ENCODE assay signal across 31 cellular contexts in genomic region chr5:31983851-31984250, GRCh38.
DNase-seq lines count a peak whose midpoint lies in the region; ATAC-seq and TF ChIP-seq lines count a peak whose summit lies in the region.
"Had no signal": no experiment of that assay in that cellular context is flagged by ENCODE, and none has a peak within 500 bp of the region (broad histone marks: within the 10 kb centered on the region; RNA-seq: fewer than 3 reads in every experiment).

No MANE protein-coding gene starts in this region.

- no peak overlapping the region for H2BK120ac ChIP-seq in mesenchymal stem cell (ENCODE audit: low read depth, low read length)

- TF ChIP-seq CTCF in left ventricle myocardium inferior (IDR thresholded peaks at IDR 0.05; ENCODE audit: borderline replicate concordance) (no peak), ascending aorta (IDR thresholded peaks at IDR 0.05) (no peak)

- H2AFZ ChIP-seq in mesenchymal stem cell (ENCODE audit: low read depth, low read length), result no peak overlapping the region

- no peak overlapping the region for H3K9ac ChIP-seq in mesenchymal stem cell (ENCODE audit: low read length)

- H3K18ac ChIP-seq in mesenchymal stem cell (ENCODE audit: low read depth in 1 of 2, low read length in 2 of 2), result no peak overlapping the region

- POLR2A ChIA-PET in naive thymus-derived CD8-positive, alpha-beta T cell (lab: Charles Lee), result no interaction called here

- H3K4me1 ChIP-seq in left ventricle myocardium inferior (peaks cover 54% of the 10 kb centered on the region), mesenchymal stem cell (ENCODE audit: control insufficient read depth, insufficient read depth, low read depth, low read length) (peaks cover 12% of the 10 kb centered on the region), ascending aorta (no peaks in the 10 kb centered on the region)
- H3K4me1 ChIP-seq: prostate gland, transverse colon had no signal

- no peak overlapping the region for H3K4ac ChIP-seq in mesenchymal stem cell (ENCODE audit: low read depth in 1 of 2, low read length in 2 of 2)

- H3K4me1 Mint-ChIP-seq in naive thymus-derived CD8-positive, alpha-beta T cell, result peaks cover 0 to 2% (median 0%) of the 10 kb centered on the region in 4 donors
- H3K4me1 Mint-ChIP-seq: activated naive CD8-positive, alpha-beta T cell treated with anti-CD3 and anti-CD28 coated beads, Interleukin-2, amount 10 ng/mL, durations not matched to agents 7 days and 5 days; B cell; CD8-positive, alpha-beta memory T cell; central memory CD8-positive, alpha-beta T cell; naive B cell had no signal

- no peak overlapping the region for H3K23ac ChIP-seq in mesenchymal stem cell (ENCODE audit: low read length in 2 of 2)

- no peak overlapping the region for H2BK12ac ChIP-seq in mesenchymal stem cell (ENCODE audit: low read length in 2 of 2)

- no peak overlapping the region for H2BK15ac ChIP-seq in mesenchymal stem cell (ENCODE audit: low read depth, poor library complexity, severe bottlenecking)

- no peak overlapping the region for H3K4me3 Mint-ChIP-seq in naive thymus-derived CD8-positive, alpha-beta T cell
- H3K4me3 Mint-ChIP-seq: activated naive CD8-positive, alpha-beta T cell treated with anti-CD3 and anti-CD28 coated beads, Interleukin-2, amount 10 ng/mL, durations not matched to agents 7 days and 5 days; B cell; CD8-positive, alpha-beta memory T cell; central memory CD8-positive, alpha-beta T cell; H9; naive B cell had no signal

- no peak overlapping the region for H4K91ac ChIP-seq in mesenchymal stem cell (ENCODE audit: low read length)

- H3K27ac ChIP-seq in left ventricle myocardium inferior (replicated peaks), result peak overlapping the region; percentile 11
- H3K27ac ChIP-seq in mesenchymal stem cell (ENCODE audit: low read length, poor library complexity, severe bottlenecking), result no peak overlapping the region
- no peak overlapping the region for H3K27ac ChIP-seq in ascending aorta
- H3K27ac ChIP-seq: prostate gland, sigmoid colon, transverse colon had no signal

- H3K36me3 ChIP-seq in left ventricle myocardium inferior (peaks cover 7% of the 10 kb centered on the region), mesenchymal stem cell (ENCODE audit: control insufficient read depth in 1 of 2, insufficient read depth in 2 of 2, low read depth in 1 of 2, low read length in 2 of 2) (no peaks in the 10 kb centered on the region), ascending aorta (peaks cover 0 to 3% of the 10 kb centered on the region in 2 donors)
- H3K36me3 ChIP-seq: prostate gland, sigmoid colon, transverse colon had no signal

- no peak overlapping the region for H3K4me2 ChIP-seq in mesenchymal stem cell (ENCODE audit: low read length, poor library complexity, severe bottlenecking)

- no peak overlapping the region for H3K27ac Mint-ChIP-seq in naive thymus-derived CD8-positive, alpha-beta T cell
- H3K27ac Mint-ChIP-seq: activated naive CD8-positive, alpha-beta T cell treated with anti-CD3 and anti-CD28 coated beads, Interleukin-2, amount 10 ng/mL, durations not matched to agents 7 days and 5 days; B cell; CD8-positive, alpha-beta memory T cell; naive B cell had no signal

- ATAC-seq in Right ventricle myocardium superior (ENCODE audit: poor library complexity) (no peak), HG02852 (IDR thresholded peaks at IDR 0.05; ENCODE audit: unreplicated experiment) (no peak)
- ATAC-seq in naive thymus-derived CD8-positive, alpha-beta T cell, result no peak

- H4K8ac ChIP-seq in mesenchymal stem cell (ENCODE audit: low read length), result no peak overlapping the region

- H3K9me3 Mint-ChIP-seq in naive thymus-derived CD8-positive, alpha-beta T cell, result peaks cover 0 to 13% (median 4%) of the 10 kb centered on the region in 9 donors
- H3K9me3 Mint-ChIP-seq: activated naive CD8-positive, alpha-beta T cell treated with anti-CD3 and anti-CD28 coated beads, Interleukin-2, amount 10 ng/mL, durations not matched to agents 7 days and 5 days; central memory CD8-positive, alpha-beta T cell had no signal

- 42% methylated on average over 4 of the region's 4 CpGs for WGBS in mesenchymal stem cell

- peaks cover 0 to 13% (median 10%) of the 10 kb centered on the region in 3 donors for H3K36me3 Mint-ChIP-seq in naive thymus-derived CD8-positive, alpha-beta T cell
- H3K36me3 Mint-ChIP-seq: activated naive CD8-positive, alpha-beta T cell treated with anti-CD3 and anti-CD28 coated beads, Interleukin-2, amount 10 ng/mL, durations not matched to agents 7 days and 5 days had no signal

- H3K79me1 ChIP-seq in mesenchymal stem cell (replicated peaks; ENCODE audit: low read length, poor library complexity, severe bottlenecking), result no peaks in the 10 kb centered on the region

- H3K4me3 ChIP-seq in left ventricle myocardium inferior, result no peak overlapping the region
- H3K4me3 ChIP-seq in mesenchymal stem cell (ENCODE audit: insufficient read depth in 1 of 2, low read depth in 1 of 2, low read length in 2 of 2), result no peak overlapping the region
- no peak overlapping the region for H3K4me3 ChIP-seq in ascending aorta
- H3K4me3 ChIP-seq: prostate gland, sigmoid colon, transverse colon had no signal

- no peak overlapping the region for H3K14ac ChIP-seq in mesenchymal stem cell (ENCODE audit: low read length in 2 of 2)

- H3K9me3 ChIP-seq in left ventricle myocardium inferior (replicated peaks) (no peaks in the 10 kb centered on the region), mesenchymal stem cell (ENCODE audit: control insufficient read depth, low read length) (peaks cover 4% of the 10 kb centered on the region), ascending aorta (no peaks in the 10 kb centered on the region)
- H3K9me3 ChIP-seq: prostate gland, sigmoid colon, transverse colon had no signal

- intact Hi-C loops in left ventricle myocardium inferior (cut with micrococcal nuclease) (no loop called here), Right ventricle myocardium superior (cut with DNase I) (no loop called here), ascending aorta (cut with DNase I) (no loop called here)

- H3K27me3 ChIP-seq in left ventricle myocardium inferior (ENCODE audit: low read depth), result no peaks in the 10 kb centered on the region
- H3K27me3 ChIP-seq in mesenchymal stem cell (ENCODE audit: control insufficient read depth in 1 of 2, insufficient read depth in 1 of 2, low read length in 2 of 2), result peaks cover 0 to 27% of the 10 kb centered on the region in 2 experiments
- no peaks in the 10 kb centered on the region for H3K27me3 ChIP-seq in ascending aorta
- H3K27me3 ChIP-seq: sigmoid colon, transverse colon had no signal

- H2AK5ac ChIP-seq in mesenchymal stem cell (ENCODE audit: low read length, severe bottlenecking), result no peak overlapping the region

- no peak overlapping the region for H2BK5ac ChIP-seq in mesenchymal stem cell (ENCODE audit: low read depth, low read length, poor library complexity, severe bottlenecking)

- DNase-seq in left ventricle myocardium inferior (no peak), Right ventricle myocardium superior (no peak), astrocyte of the hippocampus (ENCODE audit: low read depth, low spot score) (peak; percentile 16), mesenchymal stem cell (peak; percentile 33), NCI-H1694 treated with DMSO at 0.1 percent for 48 hours (lab: John Stamatoyannopoulos, UW) (no peak), ascending aorta (ENCODE audit: low spot score in 2 of 2) (no peak)
- DNase-seq in naive thymus-derived CD8-positive, alpha-beta T cell, result no peak
- DNase-seq: 8988T; activated CD4-positive, alpha-beta T cell treated with anti-CD3 and anti-CD28 coated beads, Interleukin-2, amount 50 U/mL, for 48 hours; activated CD4-positive, CD25-positive, alpha-beta regulatory T cell treated with anti-CD3 and anti-CD28 coated beads, Interleukin-2, amount 50 U/mL, for 72 hours; activated gamma-delta T cell treated with Interleukin-2 at 50 U/mL for 16 hours; activated naive CD8-positive, alpha-beta T cell treated with anti-CD3 and anti-CD28 coated beads, Interleukin-2, amount 10 ng/mL, durations not matched to agents 7 days and 5 days; activated T-cell treated with anti-CD3 and anti-CD28 coated beads, Interleukin-2, amount 50 U/mL, for 48 hours; aorta; CD8-positive, alpha-beta memory T cell; H9; naive B cell; NCI-H1417 treated with DMSO at 0.1 percent for 48 hours; NCI-H2081 treated with DMSO at 0.1 percent for 48 hours; NCI-H226; NCI-H69; SHP77; sigmoid colon; stimulated activated CD4-positive, alpha-beta T cell treated with anti-CD3 and anti-CD28 coated beads, Interleukin-15, amount 100 ng/mL, for 24 hours; stimulated activated CD4-positive, alpha-beta T cell treated with anti-CD3 and anti-CD28 coated beads, Interleukin-4, amount 100 ng/mL, for 4 hours; T-helper 2 cell; transverse colon had no signal

- peaks cover 0 to 8% (median 6%) of the 10 kb centered on the region in 5 donors for H3K27me3 Mint-ChIP-seq in naive thymus-derived CD8-positive, alpha-beta T cell

Comparison
In these comparisons a context has a peak if more than half of its experiments do, and no peak if none do; other contexts are left out.
1. DNase-seq: peak in astrocyte of the hippocampus (single experiment) and mesenchymal stem cell (single experiment); none in left ventricle myocardium inferior (single experiment), Right ventricle myocardium superior (single experiment), NCI-H1694 treated with DMSO at 0.1 percent for 48 hours (single experiment), ascending aorta (0 of 2) and naive thymus-derived CD8-positive, alpha-beta T cell (0 of 10).